Comparison of ENCODE assay signal across 29 cellular contexts in the genomic region with DNA sequence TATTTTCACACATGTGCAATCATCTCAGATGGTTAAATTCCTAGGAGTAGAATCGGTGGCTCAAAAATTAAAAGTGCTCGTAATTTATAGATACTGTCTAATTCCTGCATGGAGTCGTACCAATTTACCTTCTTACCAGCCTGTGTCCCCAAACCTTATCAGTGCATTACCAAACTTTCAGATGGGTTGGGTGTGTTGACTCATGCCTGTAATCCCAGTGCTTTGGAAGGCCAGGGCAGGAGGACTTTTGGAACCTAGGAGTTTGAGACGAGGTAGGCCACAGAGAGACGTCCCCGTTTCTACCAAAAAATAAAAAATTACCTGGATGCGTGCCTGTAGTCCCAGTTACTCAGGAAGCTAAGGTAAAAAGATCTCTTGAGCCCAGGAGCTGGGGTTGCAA. TPM values are rescaled to one million over a fixed set of nuclear protein-coding genes. Genes with fewer than 3 reads are reported as not detected.
"Had no signal": no experiment of that assay in that cellular context is flagged by ENCODE, and none has a peak within 500 bp of the region (broad histone marks: within the 10 kb centered on the region; RNA-seq: fewer than 3 reads in every experiment).

No MANE protein-coding gene starts in this region.

- H3K36me3 Mint-ChIP-seq: natural killer cell; neural progenitor cell; stimulated activated effector memory CD8-positive, alpha-beta T cell treated with anti-CD3 and anti-CD28 coated beads, Interleukin-12 subunit alpha, Interleukin-12 subunit beta, amount 100 ng/mL, for 72 hours had no signal

- H3K27me3 ChIP-seq: left lung, neural progenitor cell, ovary, right atrium auricular region, uterus had no signal

- H3K9me3 Mint-ChIP-seq: natural killer cell; nephron progenitor cell; neural progenitor cell; stimulated activated effector memory CD8-positive, alpha-beta T cell treated with anti-CD3 and anti-CD28 coated beads, Interleukin-12 subunit alpha, Interleukin-12 subunit beta, amount 100 ng/mL, for 72 hours; stimulated activated naive CD8-positive, alpha-beta T cell treated with anti-CD3 and anti-CD28 coated beads, Interleukin-15, Interleukin-2, amounts not matched to agents 100 ng/mL and 50 ng/mL, for 24 hours had no signal

- H3K27ac ChIP-seq: left lung, lower lobe of right lung, neural progenitor cell, neutrophil, ovary, right atrium auricular region, skin epidermis, suprapubic skin, thoracic aorta, tibial artery, uterus had no signal

- H3K4me2 ChIP-seq: neural progenitor cell had no signal

- H3K4me3 Mint-ChIP-seq: natural killer cell; nephron progenitor cell; neural progenitor cell; stimulated activated effector memory CD8-positive, alpha-beta T cell treated with anti-CD3 and anti-CD28 coated beads, Interleukin-12 subunit alpha, Interleukin-12 subunit beta, amount 100 ng/mL, for 72 hours; stimulated activated naive CD8-positive, alpha-beta T cell treated with anti-CD3 and anti-CD28 coated beads, Interleukin-15, Interleukin-2, amounts not matched to agents 100 ng/mL and 50 ng/mL, for 24 hours had no signal

- H2AFZ ChIP-seq: neural progenitor cell had no signal

- H3K36me3 ChIP-seq: left lung, lower lobe of right lung, neural progenitor cell, neutrophil, ovary, right atrium auricular region, suprapubic skin, thoracic aorta, tibial artery, uterus had no signal

- H3K9me3 ChIP-seq: left lung, lower lobe of right lung, neutrophil, ovary, right atrium auricular region, suprapubic skin, thoracic aorta, tibial artery, uterus had no signal

- ATAC-seq: left colon; left lung; lower lobe of right lung; natural killer cell; sciatic nerve; stimulated activated effector memory CD8-positive, alpha-beta T cell treated with anti-CD3 and anti-CD28 coated beads, Interleukin-12 subunit alpha, Interleukin-12 subunit beta, amount 100 ng/mL, for 72 hours had no signal

- DNase-seq: hippocampal formation; kidney; left colon; left lung; lower lobe of right lung; mammary epithelial cell; mesenchymal stem cell; natural killer cell; nephron progenitor cell; occipital lobe; ovary; stimulated activated CD4-positive, alpha-beta T cell treated with anti-CD3 and anti-CD28 coated beads, Interleukin-12 subunit alpha, Interleukin-12 subunit beta, amount 100 ng/mL, for 4 hours; stimulated activated CD4-positive, alpha-beta T cell treated with anti-CD3 and anti-CD28 coated beads, Interleukin-15, amount 100 ng/mL, for 24 hours; stimulated activated CD4-positive, alpha-beta T cell treated with anti-CD3 and anti-CD28 coated beads, Interleukin-2, amount 100 ng/mL, for 24 hours; stimulated activated CD4-positive, alpha-beta T cell treated with anti-CD3 and anti-CD28 coated beads, Interleukin-4, amount 100 ng/mL, for 24 hours; stimulated activated naive CD4-positive, alpha-beta T cell; tibial artery; trophoblast cell; uterus had no signal

- H3K27ac Mint-ChIP-seq: natural killer cell; nephron progenitor cell; neural progenitor cell; progenitor cell of endocrine pancreas; stimulated activated effector memory CD8-positive, alpha-beta T cell treated with anti-CD3 and anti-CD28 coated beads, Interleukin-12 subunit alpha, Interleukin-12 subunit beta, amount 100 ng/mL, for 72 hours; stimulated activated naive CD8-positive, alpha-beta T cell treated with anti-CD3 and anti-CD28 coated beads, Interleukin-15, Interleukin-2, amounts not matched to agents 100 ng/mL and 50 ng/mL, for 24 hours had no signal

- H3K9ac ChIP-seq: neural progenitor cell had no signal

- H3K4me3 ChIP-seq: left lung, lower lobe of right lung, neural progenitor cell, ovary, right atrium auricular region, skin epidermis, suprapubic skin, thoracic aorta, tibial artery, uterus had no signal

- H3K4me1 Mint-ChIP-seq: natural killer cell; neural progenitor cell; stimulated activated effector memory CD8-positive, alpha-beta T cell treated with anti-CD3 and anti-CD28 coated beads, Interleukin-12 subunit alpha, Interleukin-12 subunit beta, amount 100 ng/mL, for 72 hours had no signal

- H3K4me1 ChIP-seq: left lung, lower lobe of right lung, neural progenitor cell, right atrium auricular region, suprapubic skin, tibial artery, uterus had no signal

RNA-seq across cellular contexts. Expression of gene GPRC5B, which starts 34.5 kb away (rescaled TPM):
- total RNA-seq: natural killer cell had no signal
